ENCODE assay signal across 8 cellular contexts in genomic region chr5:179827684-179828083, GRCh38. TPM values are rescaled to one million over a fixed set of nuclear protein-coding genes. Genes with fewer than 3 reads are reported as not detected.
DNase-seq lines count a peak whose midpoint lies in the region; ATAC-seq, FAIRE-seq and TF ChIP-seq lines count a peak whose summit lies in the region.

No MANE protein-coding gene starts in this region.

- no peak overlapping the region for H3K27ac ChIP-seq in RWPE2 (ENCODE audit: poor library complexity, severe bottlenecking)
- H3K27ac ChIP-seq in sigmoid colon = peak overlapping the region in 3 of 4 donors; percentile 39 to 61 (median 58)
- no peak overlapping the region for H3K27ac ChIP-seq in mesendoderm (ENCODE audit: low read depth, low read length)

- TF ChIP-seq CTCF in RWPE2 (IDR thresholded peaks at IDR 0.05; ENCODE audit: poor library complexity, severe bottlenecking) (no peak), endothelial cell (IDR thresholded peaks at IDR 0.05; ENCODE audit: unreplicated experiment) (no peak), sigmoid colon (IDR thresholded peaks at IDR 0.05) (no peak)

- no peak for TF ChIP-seq POLR2A in sigmoid colon (IDR thresholded peaks at IDR 0.05)

- DNase-seq in ELR (ENCODE audit: low read depth) = peak; percentile 82
- no peak for DNase-seq in RWPE2 (ENCODE audit: low spot score)
- DNase-seq in endothelial cell (ENCODE audit: low spot score) = no peak
- DNase-seq in sigmoid colon = peak; percentile 70
- DNase-seq in HTR-8/SVneo (ENCODE audit: insufficient read length, low spot score) = no peak
- no peak for DNase-seq in mesendoderm
- no peak for DNase-seq in NCI-H226
- DNase-seq in ACHN = no peak

- H3K4me3 ChIP-seq in RWPE2 (ENCODE audit: severe bottlenecking) (no peak overlapping the region), sigmoid colon (no peak overlapping the region), mesendoderm (ENCODE audit: low read length) (no peak overlapping the region)

- in situ Hi-C loops in ACHN (cut with HindIII; ENCODE audit: low pct_ligation_motif_present, low pct_unique_long_range_greater_than_20kb, low sequenced_read_pairs) = no loop called here

- H2BK5ac ChIP-seq in mesendoderm (ENCODE audit: low read length) = no peak overlapping the region

- H3K4me2 ChIP-seq in mesendoderm (ENCODE audit: low read length) = no peak overlapping the region

- H4K5ac ChIP-seq in mesendoderm (ENCODE audit: low read length) = no peak overlapping the region

- no peaks in the 10 kb centered on the region for H3K9me3 Mint-ChIP-seq in endothelial cell (ENCODE audit: unreplicated experiment)

- H3K79me1 ChIP-seq in mesendoderm (ENCODE audit: low read length) = peaks cover 8% of the 10 kb centered on the region

- peaks cover 69% of the 10 kb centered on the region for H3K36me3 Mint-ChIP-seq in endothelial cell (ENCODE audit: low read depth, unreplicated experiment)

- FAIRE-seq in HTR-8/SVneo (lab: Jason Lieb, UNC) = no peak

- no peak overlapping the region for H3K56ac ChIP-seq in mesendoderm (ENCODE audit: low read length)

- H2BK15ac ChIP-seq in mesendoderm (replicated peaks; ENCODE audit: low read depth) = no peak overlapping the region

- H2AK5ac ChIP-seq in mesendoderm (ENCODE audit: low read length) = no peak overlapping the region

- no peak overlapping the region for H3K23ac ChIP-seq in mesendoderm (ENCODE audit: low read length)

- H3K9me3 ChIP-seq in RWPE2 (ENCODE audit: severe bottlenecking) (no peaks in the 10 kb centered on the region), sigmoid colon (no peaks in the 10 kb centered on the region)

- peak overlapping the region; percentile 72 for H3K4me3 Mint-ChIP-seq in endothelial cell (ENCODE audit: unreplicated experiment)

- peaks cover 19% of the 10 kb centered on the region for H3K4me1 Mint-ChIP-seq in endothelial cell (ENCODE audit: unreplicated experiment)

- H3K4me1 ChIP-seq in RWPE2 (ENCODE audit: insufficient read depth, poor library complexity, severe bottlenecking) = no peaks in the 10 kb centered on the region
- peaks cover 0 to 60% (median 49%) of the 10 kb centered on the region in 4 donors for H3K4me1 ChIP-seq in sigmoid colon
- no peaks in the 10 kb centered on the region for H3K4me1 ChIP-seq in mesendoderm (ENCODE audit: control insufficient read depth, low read depth, low read length)

- TF ChIP-seq EP300 in sigmoid colon (IDR thresholded peaks at IDR 0.05) = no peak

- peaks cover 3% of the 10 kb centered on the region for H3K79me2 ChIP-seq in mesendoderm (ENCODE audit: control insufficient read depth, insufficient read depth, low read length)

- no peak overlapping the region for H4K8ac ChIP-seq in mesendoderm (ENCODE audit: low read depth, low read length)

- H3K27ac Mint-ChIP-seq in endothelial cell (ENCODE audit: unreplicated experiment) = peak overlapping the region; percentile 26

- no peak overlapping the region for H3K9ac ChIP-seq in mesendoderm (ENCODE audit: low read length)

- H3K18ac ChIP-seq in mesendoderm (ENCODE audit: low read length) = no peak overlapping the region

- H3K36me3 ChIP-seq in RWPE2 (ENCODE audit: low read depth) = peaks cover 97% of the 10 kb centered on the region
- H3K36me3 ChIP-seq in sigmoid colon = peaks cover 74 to 100% (median 84%) of the 10 kb centered on the region in 4 donors
- H3K36me3 ChIP-seq in mesendoderm (ENCODE audit: control insufficient read depth, insufficient read depth, low read length) = peaks cover 12% of the 10 kb centered on the region

- peaks cover 8% of the 10 kb centered on the region for H3K27me3 Mint-ChIP-seq in endothelial cell (ENCODE audit: unreplicated experiment)

- peak; percentile 53 for ATAC-seq in RWPE2 (ENCODE audit: low read depth)

- no peak overlapping the region for H2BK120ac ChIP-seq in mesendoderm (ENCODE audit: low read depth, low read length)

- H3K27me3 ChIP-seq in RWPE2 (ENCODE audit: insufficient read depth, poor library complexity, severe bottlenecking) (no peaks in the 10 kb centered on the region), sigmoid colon (no peaks in the 10 kb centered on the region), mesendoderm (ENCODE audit: insufficient read depth, low read length, poor library complexity) (no peaks in the 10 kb centered on the region)

- intact Hi-C loops in sigmoid colon (cut with DNase I) = no loop called here

- H3K4ac ChIP-seq in mesendoderm (ENCODE audit: low read depth, low read length) = no peak overlapping the region

- 16 to 48% methylated on average over 9 of the region's 9 CpGs for WGBS in sigmoid colon, 2 donors
- WGBS in mesendoderm (ENCODE audit: extremely low coverage, insufficient coverage, low lambda C conversion rate) = no CpG with 5 or more reads among the region's 9 CpGs

RNA-seq across cellular contexts. Expression of gene SQSTM1, which starts 7.0 kb away (rescaled TPM):
- total RNA-seq in endothelial cell (ENCODE audit: unreplicated experiment) = 82.2 TPM
- 100 to 1,000 TPM; 287 to 443 (median 386) TPM for total RNA-seq in sigmoid colon
- 100 to 1,000 TPM; 168 to 301 (median 203) TPM for polyA plus RNA-seq in sigmoid colon
- polyA plus RNA-seq in mesendoderm (2013, experiment 1 of 2) = 52.0 TPM
- polyA plus RNA-seq in mesendoderm (2013, experiment 2 of 2) = 62.0 TPM

RNA-seq across cellular contexts. Expression of gene MGAT4B, which starts 21.0 kb away (rescaled TPM):
- 163 TPM for total RNA-seq in endothelial cell (ENCODE audit: unreplicated experiment)
- 10 to 100 TPM; 27.8 to 56.8 (median 31.5) TPM for total RNA-seq in sigmoid colon
- 100 to 1,000 TPM; 184 to 241 (median 232) TPM for polyA plus RNA-seq in sigmoid colon
- polyA plus RNA-seq in mesendoderm (2013, experiment 1 of 2) = 35.2 TPM
- 37.9 TPM for polyA plus RNA-seq in mesendoderm (2013, experiment 2 of 2)

RNA-seq across cellular contexts. Expression of gene MRNIP, which starts 30.9 kb away (rescaled TPM):
- total RNA-seq in endothelial cell (ENCODE audit: unreplicated experiment) (38.5 TPM), sigmoid colon (10 to 100 TPM; 30.7 to 59.8 (median 34.5) TPM)
- polyA plus RNA-seq in sigmoid colon = 10 to 100 TPM in 2 of 3 donors, 1 to 10 TPM in 1; 8.3 to 20.3 (median 11.4) TPM
- polyA plus RNA-seq in mesendoderm (2013, experiment 1 of 2) = 9.5 TPM
- polyA plus RNA-seq in mesendoderm (2013, experiment 2 of 2) = 9.3 TPM

RNA-seq across cellular contexts. Expression of gene LTC4S, which starts 33.9 kb away (rescaled TPM):
- total RNA-seq in endothelial cell (ENCODE audit: unreplicated experiment) = 1.0 TPM
- total RNA-seq in sigmoid colon = 1 to 10 TPM; 1.5 to 6.1 (median 5.4) TPM
- 1 to 10 TPM in 2 of 3 donors, not detected in 1; 2.6 to 3.6 TPM for polyA plus RNA-seq in sigmoid colon
- 0.45 TPM for polyA plus RNA-seq in mesendoderm (2013, experiment 1 of 2)
- polyA plus RNA-seq in mesendoderm (2013, experiment 2 of 2) = 0.42 TPM

Comparison
In these comparisons a context has a peak if more than half of its experiments do, and no peak if none do; other contexts are left out.
1. DNase-seq: peak in ELR (single experiment) and sigmoid colon (single experiment); none in RWPE2 (single experiment), endothelial cell (single experiment), HTR-8/SVneo (single experiment), mesendoderm (single experiment), NCI-H226 (single experiment) and ACHN (single experiment).
2. H3K27ac ChIP-seq: peak in sigmoid colon (3 of 4); none in RWPE2 (single experiment) and mesendoderm (single experiment).